Comparison of ENCODE assay signal across 8 cellular contexts in genomic region chr11:74739546-74740270, GRCh38. TPM values are rescaled to one million over a fixed set of nuclear protein-coding genes. Genes with fewer than 3 reads are reported as not detected.
A peak's percentile ranks its signal among the peaks of the same experiment; 100 is the strongest.
DNase-seq lines count a peak whose midpoint lies in the region; ATAC-seq, FAIRE-seq and TF ChIP-seq lines count a peak whose summit lies in the region.

No MANE protein-coding gene starts in this region.

- H3K4me1 ChIP-seq in right atrium auricular region (no peaks in the 10 kb centered on the region), small intestine (ENCODE audit: control insufficient read depth in 2 of 2, insufficient read depth in 1 of 2, low read depth in 1 of 2, low read length in 1 of 2) (no peaks in the 10 kb centered on the region)

- H3K27ac ChIP-seq in right atrium auricular region (no peak overlapping the region), small intestine (ENCODE audit: low read depth in 1 of 2, low read length in 1 of 2) (no peak overlapping the region)

- H3K9me3 ChIP-seq in right atrium auricular region (no peaks in the 10 kb centered on the region), small intestine (ENCODE audit: control insufficient read depth, low read depth) (no peaks in the 10 kb centered on the region)

- DNase-seq in DMS79 (lab: John Stamatoyannopoulos, UW): peak; percentile 29
- peak; percentile 23 for DNase-seq in HK-2 (ENCODE audit: unreplicated experiment)
- DNase-seq in RCC 7860 (ENCODE audit: low spot score): peak; percentile 30
- peak; percentile 26 for DNase-seq in amniotic stem cell (lab: John Stamatoyannopoulos, UW)
- DNase-seq in right atrium auricular region (ENCODE audit: low spot score): no peak
- DNase-seq in small intestine: peak; percentile 66

- H3K4me3 ChIP-seq in right atrium auricular region (no peak overlapping the region), small intestine (ENCODE audit: low read depth in 1 of 2, low read length in 2 of 2) (no peak overlapping the region)

- ATAC-seq in HG03457 (IDR thresholded peaks at IDR 0.05; ENCODE audit: unreplicated experiment) (no peak), HG03159 (IDR thresholded peaks at IDR 0.05; ENCODE audit: unreplicated experiment) (no peak)

- peak; percentile 73 to 92 for TF ChIP-seq CTCF in right atrium auricular region (IDR thresholded peaks at IDR 0.05)

- FAIRE-seq in RCC 7860 (lab: Jason Lieb, UNC) (no peak), small intestine (lab: Jason Lieb, UNC) (no peak)

- WGBS in small intestine, 3 donors: 11 to 21% (median 13%) methylated on average over 8 of the region's 8 CpGs

- no peaks in the 10 kb centered on the region for H3K36me3 ChIP-seq in right atrium auricular region
- H3K36me3 ChIP-seq in small intestine (ENCODE audit: control insufficient read depth in 2 of 2, insufficient read depth in 2 of 2, low read length in 2 of 2): no peaks in the 10 kb centered on the region

- H3K27me3 ChIP-seq in right atrium auricular region (no peaks in the 10 kb centered on the region), small intestine (ENCODE audit: control insufficient read depth in 2 of 2, insufficient read depth in 2 of 2, low read length in 2 of 2) (no peaks in the 10 kb centered on the region)

RNA-seq across cellular contexts. Expression of gene CHRDL2, which starts 8.5 kb away (rescaled TPM):
- total RNA-seq in right atrium auricular region: 1 to 10 TPM; 2.0 to 4.2 TPM
- 1 to 10 TPM; 1.9 to 8.0 (median 3.1) TPM for polyA plus RNA-seq in small intestine

RNA-seq across cellular contexts. Expression of gene RNF169, which starts 8.9 kb away (rescaled TPM):
- 10 to 100 TPM; 10.6 to 10.7 TPM for total RNA-seq in right atrium auricular region
- polyA plus RNA-seq in small intestine: 1 to 10 TPM; 1.4 to 3.7 (median 2.0) TPM
